Comparison of ENCODE assay signal across 8 cellular contexts in the genomic region with DNA sequence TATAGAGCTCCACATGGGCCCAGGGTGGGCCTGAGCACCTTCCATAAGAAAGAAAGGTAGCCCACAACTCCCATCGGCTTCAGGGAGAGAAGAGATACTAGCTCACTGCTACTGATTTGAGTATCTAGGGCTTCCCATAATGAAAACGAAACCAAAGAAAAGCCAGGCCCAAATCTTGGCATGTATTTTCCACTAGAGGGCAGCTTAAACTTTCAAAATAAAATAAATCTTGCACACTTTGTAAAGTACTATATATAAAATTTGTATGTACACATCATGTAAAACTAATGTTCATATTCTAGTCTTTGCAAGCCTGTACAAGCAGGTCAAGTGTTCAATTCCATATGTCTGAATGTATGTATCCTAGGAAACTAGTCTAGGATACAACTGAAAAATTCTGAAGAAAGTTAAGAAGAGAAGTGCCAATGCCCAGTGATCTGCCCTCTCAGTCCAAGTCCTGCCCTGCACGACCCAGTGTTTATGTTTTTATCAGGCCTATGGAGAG.
DNase-seq lines count a peak whose midpoint lies in the region; ATAC-seq, FAIRE-seq and TF ChIP-seq lines count a peak whose summit lies in the region.

No MANE protein-coding gene starts in this region.

- TF ChIP-seq EP300 in GM12878 (IDR thresholded peaks at IDR 0.05; ENCODE audit: borderline replicate concordance in 1 of 2, control insufficient read depth in 1 of 2, low read depth in 2 of 2, low read length in 2 of 2) (no peak), stomach (IDR thresholded peaks at IDR 0.05) (no peak)

- peak; percentile 52 for ATAC-seq in activated naive CD8-positive, alpha-beta T cell treated with anti-CD3 and anti-CD28 coated beads, Interleukin-2, amount 10 ng/mL, durations not matched to agents 7 days and 5 days (ENCODE audit: low read depth)
- ATAC-seq in GM12878, result no peak; the same call in 2 of the 3 replicates

- H3K4me3 ChIP-seq in GM12878, result no peak overlapping the region
- no peak overlapping the region for H3K4me3 ChIP-seq in stomach

- H3K36me3 Mint-ChIP-seq in activated naive CD8-positive, alpha-beta T cell treated with anti-CD3 and anti-CD28 coated beads, Interleukin-2, amount 10 ng/mL, durations not matched to agents 7 days and 5 days, result no peaks in the 10 kb centered on the region
- no peaks in the 10 kb centered on the region for H3K36me3 Mint-ChIP-seq in activated naive CD8-positive, alpha-beta T cell treated with anti-CD3 and anti-CD28 coated beads for 36 hours
- H3K36me3 Mint-ChIP-seq in activated CD4-positive, alpha-beta memory T cell treated with anti-CD3 and anti-CD28 coated beads for 36 hours, result no peaks in the 10 kb centered on the region

- TF ChIP-seq POLR2A in GM12878 (IDR thresholded peaks at IDR 0.05; ENCODE audit: low read depth, low read length), result no peak
- TF ChIP-seq POLR2A in stomach (IDR thresholded peaks at IDR 0.05), result no peak

- in situ Hi-C loops in GM12878 (cut with MboI), result no loop called here

- 2% methylated on average over 3 of the region's 3 CpGs for WGBS in GM12878 (ENCODE audit: insufficient coverage, insufficient replicate concordance, low lambda C conversion rate, missing lambda C conversion rate)
- 0 to 8% (median 4%) methylated on average over 3 of the region's 3 CpGs for WGBS in stomach, 5 donors

- H3K79me2 ChIP-seq in GM12878 (ENCODE audit: control insufficient read depth, insufficient read depth, low read length), result no peaks in the 10 kb centered on the region

- no peaks in the 10 kb centered on the region for H3K9me3 Mint-ChIP-seq in activated naive CD8-positive, alpha-beta T cell treated with anti-CD3 and anti-CD28 coated beads, Interleukin-2, amount 10 ng/mL, durations not matched to agents 7 days and 5 days
- no peaks in the 10 kb centered on the region for H3K9me3 Mint-ChIP-seq in activated naive CD8-positive, alpha-beta T cell treated with anti-CD3 and anti-CD28 coated beads for 36 hours
- H3K9me3 Mint-ChIP-seq in activated CD4-positive, alpha-beta memory T cell treated with anti-CD3 and anti-CD28 coated beads for 36 hours, result no peaks in the 10 kb centered on the region

- H3K27ac ChIP-seq in GM12878 (ENCODE audit: control insufficient read depth, insufficient read depth), result no peak overlapping the region
- H3K27ac ChIP-seq in stomach, result peak overlapping the region in 1 of 5 donors; percentile 34

- peaks cover 4% of the 10 kb centered on the region for H3K4me1 Mint-ChIP-seq in activated naive CD8-positive, alpha-beta T cell treated with anti-CD3 and anti-CD28 coated beads, Interleukin-2, amount 10 ng/mL, durations not matched to agents 7 days and 5 days
- H3K4me1 Mint-ChIP-seq in activated naive CD8-positive, alpha-beta T cell treated with anti-CD3 and anti-CD28 coated beads for 36 hours, result no peaks in the 10 kb centered on the region
- H3K4me1 Mint-ChIP-seq in activated CD4-positive, alpha-beta memory T cell treated with anti-CD3 and anti-CD28 coated beads for 36 hours (ENCODE audit: low read depth), result no peaks in the 10 kb centered on the region

- H3K36me3 ChIP-seq in GM12878 (ENCODE audit: control insufficient read depth in 2 of 2, insufficient read depth in 2 of 2, low read length in 1 of 2) (no peaks in the 10 kb centered on the region), stomach (no peaks in the 10 kb centered on the region)

- H3K9ac ChIP-seq in GM12878 (ENCODE audit: control insufficient read depth, insufficient read depth, low read length), result no peak overlapping the region

- SMC1A ChIA-PET in GM12878 (lab: Charles Lee; ENCODE audit: uncharacterized antibody, unreplicated experiment), result interaction anchor here (0.6 to 3.6 kb wide), 8 partner anchors 31 to 527 kb away, joined by 3 to 39 read pairs (median 4); no protein-coding TSS in a partner anchor

- peak overlapping the region; percentile 77 for H3K27ac Mint-ChIP-seq in activated naive CD8-positive, alpha-beta T cell treated with anti-CD3 and anti-CD28 coated beads, Interleukin-2, amount 10 ng/mL, durations not matched to agents 7 days and 5 days
- H3K27ac Mint-ChIP-seq in activated naive CD8-positive, alpha-beta T cell treated with anti-CD3 and anti-CD28 coated beads for 36 hours, result no peak overlapping the region
- no peak overlapping the region for H3K27ac Mint-ChIP-seq in activated CD4-positive, alpha-beta memory T cell treated with anti-CD3 and anti-CD28 coated beads for 36 hours

- peak in 2 of 3 experiments; percentile 12 to 31; a peak in 3 of 6 replicates for TF ChIP-seq CTCF in GM12878 (IDR thresholded peaks at IDR 0.05 in 2 of 3, conservative IDR thresholded peaks at IDR 0.05 in 1 of 3; ENCODE audit: control insufficient read depth in 2 of 3, extremely low read depth in 1 of 3, insufficient read depth in 1 of 3, low read depth in 3 of 3, low read length in 3 of 3)
- TF ChIP-seq CTCF in stomach (IDR thresholded peaks at IDR 0.05), result peak in 5 of 7 experiments; percentile 13 to 54 (median 51)

- H3K4me1 ChIP-seq in GM12878 (ENCODE audit: control insufficient read depth, insufficient read depth, low read length) (no peaks in the 10 kb centered on the region), stomach (peaks cover 0 to 14% (median 6%) of the 10 kb centered on the region in 4 donors)

- no peaks in the 10 kb centered on the region for H3K27me3 ChIP-seq in GM12878 (replicated peaks in 1 of 2; ENCODE audit: control insufficient read depth in 2 of 2, insufficient read depth in 2 of 2, low read length in 1 of 2)
- no peaks in the 10 kb centered on the region for H3K27me3 ChIP-seq in stomach

- H4K20me1 ChIP-seq in GM12878 (ENCODE audit: control insufficient read depth, insufficient read depth), result no peaks in the 10 kb centered on the region

- POLR2A ChIA-PET in activated naive CD8-positive, alpha-beta T cell treated with anti-CD3 and anti-CD28 coated beads, Interleukin-2, amount 10 ng/mL, durations not matched to agents 7 days and 5 days (lab: Charles Lee), result no interaction called here
- POLR2A ChIA-PET in GM12878 (lab: Charles Lee), result no interaction called here
- POLR2A ChIA-PET in activated CD4-positive, alpha-beta memory T cell treated with anti-CD3 and anti-CD28 coated beads for 36 hours (lab: Charles Lee), result no interaction called here

- H3K27me3 Mint-ChIP-seq in activated naive CD8-positive, alpha-beta T cell treated with anti-CD3 and anti-CD28 coated beads, Interleukin-2, amount 10 ng/mL, durations not matched to agents 7 days and 5 days, result no peaks in the 10 kb centered on the region
- no peaks in the 10 kb centered on the region for H3K27me3 Mint-ChIP-seq in activated naive CD8-positive, alpha-beta T cell treated with anti-CD3 and anti-CD28 coated beads for 36 hours
- peaks cover 1% of the 10 kb centered on the region for H3K27me3 Mint-ChIP-seq in activated CD4-positive, alpha-beta memory T cell treated with anti-CD3 and anti-CD28 coated beads for 36 hours

- intact Hi-C loops in GM12878 (cut with micrococcal nuclease; ENCODE audit: unreplicated experiment) (loop anchor here (5.0 to 10.0 kb wide), 2 partner anchors 138 to 525 kb away; no protein-coding TSS in a partner anchor), stomach (cut with DNase I; ENCODE audit: low total_unique reads) (loop anchor here (5.0 kb wide), 1 partner anchor 140 kb away; no protein-coding TSS in a partner anchor)
- intact Hi-C loops in activated CD4-positive, alpha-beta memory T cell treated with anti-CD3 and anti-CD28 coated beads for 36 hours (cut with micrococcal nuclease), result loop anchor here (1.0 to 5.0 kb wide), 2 partner anchors 142 to 525 kb away; no protein-coding TSS in a partner anchor

- no TSS peak for BruUV-seq in GM12878 (replicated peaks; lab: Mats Ljungman, UMichigan)

- CTCF ChIA-PET in GM12878 (lab: Yijun Ruan, JAX), result interaction anchor here (0.6 to 1.8 kb wide), 20 partner anchors 8 to 526 kb away, joined by 3 to 40 read pairs (median 4); no protein-coding TSS in a partner anchor
- CTCF ChIA-PET in activated CD4-positive, alpha-beta memory T cell treated with anti-CD3 and anti-CD28 coated beads for 36 hours (lab: Charles Lee), result interaction anchor here (0.7 to 1.8 kb wide), 10 partner anchors 8 to 526 kb away, joined by 3 to 11 read pairs (median 4); no protein-coding TSS in a partner anchor

- H3K9me3 ChIP-seq in GM12878 (replicated peaks; ENCODE audit: control insufficient read depth, insufficient read depth, low read length), result no peaks in the 10 kb centered on the region
- no peaks in the 10 kb centered on the region for H3K9me3 ChIP-seq in stomach

- TF ChIP-seq RAD21 in GM12878 (IDR thresholded peaks at IDR 0.05; ENCODE audit: insufficient read depth, low read depth, low read length), result peak; percentile 34; the same call in 1 of the 2 replicates

- no peak overlapping the region for H2AFZ ChIP-seq in GM12878 (ENCODE audit: control insufficient read depth, low read depth, low read length)

- DNase-seq in activated naive CD8-positive, alpha-beta T cell treated with anti-CD3 and anti-CD28 coated beads, Interleukin-2, amount 10 ng/mL, durations not matched to agents 7 days and 5 days, result no peak
- DNase-seq in activated naive CD8-positive, alpha-beta T cell treated with anti-CD3 and anti-CD28 coated beads for 36 hours, result no peak
- peak; percentile 60 for DNase-seq in NCI-H1105 treated with DMSO at 0.1 percent for 48 hours (lab: John Stamatoyannopoulos, UW)
- DNase-seq in GM12878 (ENCODE audit: low read depth, low spot score), result peak; percentile 3
- peak; percentile 78 for DNase-seq in inferior parietal cortex (ENCODE audit: extremely low spot score)
- no peak for DNase-seq in stomach
- DNase-seq in NK-92 (lab: John Stamatoyannopoulos, UW; ENCODE audit: unreplicated experiment), result no peak
- no peak for DNase-seq in activated CD4-positive, alpha-beta memory T cell treated with anti-CD3 and anti-CD28 coated beads for 36 hours

- RAD21 ChIA-PET in GM12878 (lab: Charles Lee; ENCODE audit: unreplicated experiment), result interaction anchor here (0.6 to 1.7 kb wide), 10 partner anchors 9 to 763 kb away, joined by 3 to 29 read pairs (median 4); no protein-coding TSS in a partner anchor

- H3K4me2 ChIP-seq in GM12878 (ENCODE audit: control insufficient read depth, insufficient read depth), result no peak overlapping the region

- H3K4me3 Mint-ChIP-seq in activated naive CD8-positive, alpha-beta T cell treated with anti-CD3 and anti-CD28 coated beads, Interleukin-2, amount 10 ng/mL, durations not matched to agents 7 days and 5 days, result peak overlapping the region; percentile 31
- H3K4me3 Mint-ChIP-seq in activated naive CD8-positive, alpha-beta T cell treated with anti-CD3 and anti-CD28 coated beads for 36 hours, result no peak overlapping the region
- H3K4me3 Mint-ChIP-seq in activated CD4-positive, alpha-beta memory T cell treated with anti-CD3 and anti-CD28 coated beads for 36 hours, result no peak overlapping the region

- FAIRE-seq in GM12878 (lab: Jason Lieb, UNC), result no peak

TF ChIP-seq in GM12878, 131 proteins besides CTCF, POLR2A, EP300 and RAD21 (continues in another document):
- TF ChIP-seq EGR1 (IDR thresholded peaks at IDR 0.05; ENCODE audit: borderline replicate concordance in 1 of 2, low read depth in 2 of 2, low read length in 2 of 2) (no peak), PAX8 (IDR thresholded peaks at IDR 0.05) (no peak)

Comparison
In these comparisons a context has a peak if more than half of its experiments do, and no peak if none do; other contexts are left out.
1. DNase-seq: peak in NCI-H1105 treated with DMSO at 0.1 percent for 48 hours (single experiment), GM12878 (single experiment) and inferior parietal cortex (single experiment); none in activated naive CD8-positive, alpha-beta T cell treated with anti-CD3 and anti-CD28 coated beads, Interleukin-2, amount 10 ng/mL, durations not matched to agents 7 days and 5 days (single experiment), activated naive CD8-positive, alpha-beta T cell treated with anti-CD3 and anti-CD28 coated beads for 36 hours (single experiment), stomach (single experiment), NK-92 (single experiment) and activated CD4-positive, alpha-beta memory T cell treated with anti-CD3 and anti-CD28 coated beads for 36 hours (single experiment).